In genomic region chr3:176595307-176595706, GRCh38 we compare ENCODE assay signal across 32 cellular contexts.
A peak's percentile ranks its signal among the peaks of the same experiment; 100 is the strongest.
DNase-seq lines count a peak whose midpoint lies in the region; ATAC-seq and TF ChIP-seq lines count a peak whose summit lies in the region.
"Had no signal": no experiment of that assay in that cellular context is flagged by ENCODE, and none has a peak within 500 bp of the region (broad histone marks: within the 10 kb centered on the region; RNA-seq: fewer than 3 reads in every experiment).

No MANE protein-coding gene starts in this region.

- no peak overlapping the region for H3K27ac Mint-ChIP-seq in Calu3 (ENCODE audit: unreplicated experiment)
- H3K27ac Mint-ChIP-seq: activated CD4-positive, alpha-beta T cell treated with anti-CD3 and anti-CD28 coated beads, Interleukin-2, amount 10 ng/mL, durations not matched to agents 24 days and 14 days; activated naive CD8-positive, alpha-beta T cell treated with anti-CD3 and anti-CD28 coated beads for 36 hours; activated T-cell treated with anti-CD3 and anti-CD28 coated beads, Interleukin-2, amount 50 U/mL, for 24 hours; dendritic cell treated with granulocyte-macrophage colony-stimulating factor and Interleukin-4, amounts not matched to agents 40 ng/mL and 50 ng/mL, for 4 days; natural killer cell treated with Interleukin-12 subunit alpha and Interleukin-12 subunit beta and Interleukin-15 and Interleukin-18, amount 100 ng/mL, for 72 hours had no signal

- intact Hi-C loops in cardiac septum (cut with DNase I) (no loop called here), Calu3 (cut with micrococcal nuclease; ENCODE audit: unreplicated experiment) (no loop called here)

- no peaks in the 10 kb centered on the region for H3K4me1 Mint-ChIP-seq in Calu3 (ENCODE audit: low read depth, unreplicated experiment)
- H3K4me1 Mint-ChIP-seq: activated CD4-positive, alpha-beta T cell treated with anti-CD3 and anti-CD28 coated beads, Interleukin-2, amount 10 ng/mL, durations not matched to agents 24 days and 14 days; activated naive CD8-positive, alpha-beta T cell treated with anti-CD3 and anti-CD28 coated beads for 36 hours; central memory CD8-positive, alpha-beta T cell had no signal

- TF ChIP-seq CTCF in choroid plexus epithelial cell (conservative IDR thresholded peaks at IDR 0.05; ENCODE audit: low read depth, low read length), result no peak
- no peak for TF ChIP-seq CTCF in Calu3 (IDR thresholded peaks at IDR 0.05; ENCODE audit: unreplicated experiment)

- no peaks in the 10 kb centered on the region for H3K27me3 Mint-ChIP-seq in Calu3 (ENCODE audit: unreplicated experiment)
- H3K27me3 Mint-ChIP-seq: activated CD4-positive, alpha-beta T cell treated with anti-CD3 and anti-CD28 coated beads, Interleukin-2, amount 10 ng/mL, durations not matched to agents 24 days and 14 days; activated naive CD8-positive, alpha-beta T cell treated with anti-CD3 and anti-CD28 coated beads for 36 hours; activated T-cell treated with anti-CD3 and anti-CD28 coated beads, Interleukin-2, amount 50 U/mL, for 24 hours; central memory CD8-positive, alpha-beta T cell; dendritic cell treated with granulocyte-macrophage colony-stimulating factor and Interleukin-4, amounts not matched to agents 40 ng/mL and 50 ng/mL, for 4 days; natural killer cell treated with Interleukin-12 subunit alpha and Interleukin-12 subunit beta and Interleukin-15 and Interleukin-18, amount 100 ng/mL, for 72 hours had no signal

- CTCF ChIA-PET in Calu3 (lab: Charles Lee), result no interaction called here

- peaks cover 6% of the 10 kb centered on the region for H3K9me3 Mint-ChIP-seq in Calu3 (ENCODE audit: low read depth, unreplicated experiment)
- H3K9me3 Mint-ChIP-seq: activated CD4-positive, alpha-beta T cell treated with anti-CD3 and anti-CD28 coated beads, Interleukin-2, amount 10 ng/mL, durations not matched to agents 24 days and 14 days; activated naive CD8-positive, alpha-beta T cell treated with anti-CD3 and anti-CD28 coated beads for 36 hours; activated T-cell treated with anti-CD3 and anti-CD28 coated beads, Interleukin-2, amount 50 U/mL, for 24 hours had no signal

- DNase-seq in GM03348 (ENCODE audit: low spot score) (peak; percentile 13), NCI-H226 (peak; percentile 14), choroid plexus epithelial cell (ENCODE audit: low read depth) (peak; percentile 64), kidney tubule cell (ENCODE audit: low spot score) (peak; percentile 8), cardiac septum (ENCODE audit: low spot score) (no peak), NCI-H526 treated with DMSO at 0.1 percent for 48 hours (lab: John Stamatoyannopoulos, UW) (no peak), Calu3 (no peak)
- DNase-seq: ACHN; activated CD4-positive, alpha-beta T cell treated with anti-CD3 and anti-CD28 coated beads, Interleukin-2, amount 10 ng/mL, durations not matched to agents 24 days and 14 days; activated effector memory CD4-positive, alpha-beta T cell treated with anti-CD3 and anti-CD28 coated beads, Interleukin-2, amount 50 U/mL, for 16 hours; activated naive CD8-positive, alpha-beta T cell treated with anti-CD3 and anti-CD28 coated beads for 36 hours; activated T-cell treated with anti-CD3 and anti-CD28 coated beads, Interleukin-2, amount 50 U/mL, for 24 hours; DMS53; erythroblast; foreskin melanocyte; GOT3; KG1; left cardiac atrium; MG63; NCI-H1105 treated with DMSO at 0.1 percent for 48 hours; NCI-H187 treated with DMSO at 0.1 percent for 48 hours; NCI-H69; occipital lobe; right lobe of liver; stimulated activated CD4-positive, alpha-beta T cell treated with anti-CD3 and anti-CD28 coated beads, Interleukin-4, amount 100 ng/mL, for 1 hour; T1000 had no signal

- no peak overlapping the region for H3K4me3 Mint-ChIP-seq in Calu3 (ENCODE audit: low read depth, unreplicated experiment)
- H3K4me3 Mint-ChIP-seq: activated CD4-positive, alpha-beta T cell treated with anti-CD3 and anti-CD28 coated beads, Interleukin-2, amount 10 ng/mL, durations not matched to agents 24 days and 14 days; activated naive CD8-positive, alpha-beta T cell treated with anti-CD3 and anti-CD28 coated beads for 36 hours; activated T-cell treated with anti-CD3 and anti-CD28 coated beads, Interleukin-2, amount 50 U/mL, for 24 hours; central memory CD8-positive, alpha-beta T cell; dendritic cell treated with granulocyte-macrophage colony-stimulating factor and Interleukin-4, amounts not matched to agents 40 ng/mL and 50 ng/mL, for 4 days; natural killer cell treated with Interleukin-12 subunit alpha and Interleukin-12 subunit beta and Interleukin-15 and Interleukin-18, amount 100 ng/mL, for 72 hours had no signal

- no peak overlapping the region for H3K4me3 ChIP-seq in choroid plexus epithelial cell (ENCODE audit: low read depth, low read length)
- H3K4me3 ChIP-seq: MG63, prostate gland, right lobe of liver, tibial nerve had no signal

- BruUV-seq in Calu3 (replicated peaks; lab: Mats Ljungman, UMichigan), result no TSS peak

- no peak for ATAC-seq in HG03045 (IDR thresholded peaks at IDR 0.05; ENCODE audit: unreplicated experiment)
- ATAC-seq: left cardiac atrium; natural killer cell treated with Interleukin-12 subunit alpha and Interleukin-12 subunit beta and Interleukin-15 and Interleukin-18, amount 100 ng/mL, for 72 hours; right lobe of liver had no signal

- H3K36me3 Mint-ChIP-seq in Calu3 (ENCODE audit: insufficient read depth, unreplicated experiment), result no peaks in the 10 kb centered on the region
- H3K36me3 Mint-ChIP-seq: activated naive CD8-positive, alpha-beta T cell treated with anti-CD3 and anti-CD28 coated beads for 36 hours; natural killer cell treated with Interleukin-12 subunit alpha and Interleukin-12 subunit beta and Interleukin-15 and Interleukin-18, amount 100 ng/mL, for 72 hours had no signal

Comparison
In these comparisons a context has a peak if more than half of its experiments do, and no peak if none do; other contexts are left out.
1. DNase-seq: peak in GM03348 (single experiment), NCI-H226 (single experiment), choroid plexus epithelial cell (single experiment) and kidney tubule cell (single experiment); none in cardiac septum (single experiment), NCI-H526 treated with DMSO at 0.1 percent for 48 hours (single experiment) and Calu3 (single experiment).